Comparison of ENCODE assay signal across 12 cellular contexts in the genomic region with DNA sequence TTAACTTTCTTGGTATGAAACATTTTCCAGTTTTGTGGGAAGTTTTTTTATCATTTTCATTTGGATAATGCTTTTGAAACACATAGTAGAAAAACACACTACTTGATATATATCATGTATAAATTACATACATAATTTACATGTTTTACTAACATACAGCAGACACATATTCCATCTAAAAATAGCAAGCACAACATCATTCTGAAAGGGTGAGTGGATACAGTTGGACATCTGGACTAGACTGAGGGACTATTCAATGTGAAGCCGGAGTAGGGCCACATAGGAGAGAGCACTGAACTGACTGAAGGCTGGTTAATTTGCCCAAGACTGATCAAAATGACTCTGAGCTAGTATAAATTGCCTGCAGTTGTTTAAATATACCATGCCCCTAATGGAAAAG. TPM values are rescaled to one million over a fixed set of nuclear protein-coding genes. Genes with fewer than 3 reads are reported as not detected.
DNase-seq lines count a peak whose midpoint lies in the region; ATAC-seq and TF ChIP-seq lines count a peak whose summit lies in the region.
"Had no signal": no experiment of that assay in that cellular context is flagged by ENCODE, and none has a peak within 500 bp of the region (broad histone marks: within the 10 kb centered on the region; RNA-seq: fewer than 3 reads in every experiment).

No MANE protein-coding gene starts in this region.

- no CpG with 5 or more reads among the region's 1 CpG for WGBS in mesendoderm (ENCODE audit: extremely low coverage, insufficient coverage, low lambda C conversion rate)

- no peaks in the 10 kb centered on the region for H3K9me3 ChIP-seq in DOHH2 (ENCODE audit: control insufficient read depth, insufficient read depth, low read length)
- H3K9me3 ChIP-seq in SJCRH30 (replicated peaks) = no peaks in the 10 kb centered on the region
- H3K9me3 ChIP-seq: prostate gland had no signal

- H3K27me3 ChIP-seq in DOHH2 (ENCODE audit: control insufficient read depth, low read length) (no peaks in the 10 kb centered on the region), SJCRH30 (no peaks in the 10 kb centered on the region), mesendoderm (ENCODE audit: insufficient read depth, low read length, poor library complexity) (peaks cover 14% of the 10 kb centered on the region)

- H2BK120ac ChIP-seq in mesendoderm (ENCODE audit: low read depth, low read length) = no peak overlapping the region

- H3K79me1 ChIP-seq in mesendoderm (ENCODE audit: low read length) = no peaks in the 10 kb centered on the region

- no peak overlapping the region for H3K4ac ChIP-seq in mesendoderm (ENCODE audit: low read depth, low read length)

- H3K4me1 ChIP-seq in DOHH2 (ENCODE audit: control insufficient read depth, low read length) (peaks cover 34% of the 10 kb centered on the region), SJCRH30 (peaks cover 22% of the 10 kb centered on the region), mesendoderm (ENCODE audit: control insufficient read depth, low read depth, low read length) (no peaks in the 10 kb centered on the region)
- H3K4me1 ChIP-seq: prostate gland had no signal

- no peak for TF ChIP-seq CTCF in DOHH2 (IDR thresholded peaks at IDR 0.05; ENCODE audit: low read depth, low read length, poor library complexity, severe bottlenecking)

- no peak overlapping the region for H2BK15ac ChIP-seq in mesendoderm (replicated peaks; ENCODE audit: low read depth)

- ATAC-seq in GM21381 (IDR thresholded peaks at IDR 0.05; ENCODE audit: unreplicated experiment) = no peak
- no peak for ATAC-seq in activated T-helper 17 cell treated with anti-CD3 and anti-CD28 coated beads, Interleukin-2, amount 50 U/mL, for 72 hours (replicated peaks)
- ATAC-seq: left ventricle myocardium superior had no signal

- H4K20me1 ChIP-seq in DOHH2 (ENCODE audit: control insufficient read depth, insufficient read depth, low read depth, low read length) = peaks cover 3% of the 10 kb centered on the region; the same call in 1 of the 2 replicates

- no peak overlapping the region for H2AK5ac ChIP-seq in mesendoderm (ENCODE audit: low read length)

- H3K4me1 Mint-ChIP-seq in activated T-helper 17 cell treated with anti-CD3 and anti-CD28 coated beads, Interleukin-2, amount 50 U/mL, for 72 hours = peaks cover 10% of the 10 kb centered on the region
- H3K4me1 Mint-ChIP-seq in activated naive CD4-positive, alpha-beta T cell treated with anti-CD3 and anti-CD28 coated beads, Interleukin-2, amount 10 ng/mL, durations not matched to agents 7 days and 5 days = peaks cover 17% of the 10 kb centered on the region

- H3K4me3 ChIP-seq in DOHH2 (ENCODE audit: low read length) (no peak overlapping the region), SJCRH30 (no peak overlapping the region), mesendoderm (ENCODE audit: low read length) (no peak overlapping the region)
- H3K4me3 ChIP-seq: prostate gland had no signal

- H3K56ac ChIP-seq in mesendoderm (ENCODE audit: low read length) = no peak overlapping the region

- H3K4me2 ChIP-seq in DOHH2 (ENCODE audit: low read length) = peak overlapping the region; percentile 20
- no peak overlapping the region for H3K4me2 ChIP-seq in mesendoderm (ENCODE audit: low read length)

- H3K36me3 Mint-ChIP-seq in activated T-helper 17 cell treated with anti-CD3 and anti-CD28 coated beads, Interleukin-2, amount 50 U/mL, for 72 hours (ENCODE audit: low read depth) = no peaks in the 10 kb centered on the region
- H3K36me3 Mint-ChIP-seq in activated naive CD4-positive, alpha-beta T cell treated with anti-CD3 and anti-CD28 coated beads, Interleukin-2, amount 10 ng/mL, durations not matched to agents 7 days and 5 days = peaks cover 9% of the 10 kb centered on the region
- H3K36me3 Mint-ChIP-seq: activated CD4-positive, alpha-beta memory T cell treated with anti-CD3 and anti-CD28 coated beads for 36 hours had no signal

- H3K79me2 ChIP-seq in DOHH2 (ENCODE audit: control insufficient read depth, low read length) (peaks cover 99% of the 10 kb centered on the region), mesendoderm (ENCODE audit: control insufficient read depth, insufficient read depth, low read length) (no peaks in the 10 kb centered on the region)

- CTCF ChIA-PET in activated naive CD4-positive, alpha-beta T cell treated with anti-CD3 and anti-CD28 coated beads, Interleukin-2, amount 10 ng/mL, durations not matched to agents 7 days and 5 days (lab: Charles Lee) = no interaction called here

- no peak overlapping the region for H3K4me3 Mint-ChIP-seq in activated T-helper 17 cell treated with anti-CD3 and anti-CD28 coated beads, Interleukin-2, amount 50 U/mL, for 72 hours
- no peak overlapping the region for H3K4me3 Mint-ChIP-seq in activated naive CD4-positive, alpha-beta T cell treated with anti-CD3 and anti-CD28 coated beads, Interleukin-2, amount 10 ng/mL, durations not matched to agents 7 days and 5 days
- H3K4me3 Mint-ChIP-seq: activated CD4-positive, alpha-beta memory T cell treated with anti-CD3 and anti-CD28 coated beads for 36 hours had no signal

- H3K18ac ChIP-seq in mesendoderm (ENCODE audit: low read length) = no peak overlapping the region

- peaks cover 4% of the 10 kb centered on the region for H3K27me3 Mint-ChIP-seq in activated T-helper 17 cell treated with anti-CD3 and anti-CD28 coated beads, Interleukin-2, amount 50 U/mL, for 72 hours
- H3K27me3 Mint-ChIP-seq in activated naive CD4-positive, alpha-beta T cell treated with anti-CD3 and anti-CD28 coated beads, Interleukin-2, amount 10 ng/mL, durations not matched to agents 7 days and 5 days = peaks cover 36% of the 10 kb centered on the region

- H3K36me3 ChIP-seq in DOHH2 (ENCODE audit: control insufficient read depth, low read length) (peaks cover 27% of the 10 kb centered on the region), SJCRH30 (no peaks in the 10 kb centered on the region), mesendoderm (ENCODE audit: control insufficient read depth, insufficient read depth, low read length) (no peaks in the 10 kb centered on the region)
- H3K36me3 ChIP-seq: prostate gland had no signal

- no peaks in the 10 kb centered on the region for H3K9me3 Mint-ChIP-seq in activated T-helper 17 cell treated with anti-CD3 and anti-CD28 coated beads, Interleukin-2, amount 50 U/mL, for 72 hours
- H3K9me3 Mint-ChIP-seq in activated naive CD4-positive, alpha-beta T cell treated with anti-CD3 and anti-CD28 coated beads, Interleukin-2, amount 10 ng/mL, durations not matched to agents 7 days and 5 days = no peaks in the 10 kb centered on the region
- H3K9me3 Mint-ChIP-seq: activated CD4-positive, alpha-beta memory T cell treated with anti-CD3 and anti-CD28 coated beads for 36 hours had no signal

- H3K9ac ChIP-seq in mesendoderm (ENCODE audit: low read length) = no peak overlapping the region

- no peak overlapping the region for H3K23ac ChIP-seq in mesendoderm (ENCODE audit: low read length)

- H4K5ac ChIP-seq in mesendoderm (ENCODE audit: low read length) = no peak overlapping the region

- H4K8ac ChIP-seq in mesendoderm (ENCODE audit: low read depth, low read length) = no peak overlapping the region

- DNase-seq in NCI-H1417 (lab: John Stamatoyannopoulos, UW) = peak; percentile 41 to 92 (median 60)
- DNase-seq in SJCRH30 = peak; percentile 11 to 62
- peak; percentile 76 for DNase-seq in myocyte (ENCODE audit: low read depth)
- no peak for DNase-seq in mesendoderm
- DNase-seq in activated naive CD4-positive, alpha-beta T cell treated with anti-CD3 and anti-CD28 coated beads, Interleukin-2, amount 10 ng/mL, durations not matched to agents 7 days and 5 days = no peak
- DNase-seq: activated CD4-positive, alpha-beta memory T cell treated with anti-CD3 and anti-CD28 coated beads for 36 hours; left ventricle myocardium superior had no signal

- 0 out of 2 replicates have a peak, but pooled peaks cover 2% of the 10 kb centered on the region for H3F3A ChIP-seq in DOHH2 (ENCODE audit: control insufficient read depth, insufficient read depth)

- H3K27ac Mint-ChIP-seq in activated T-helper 17 cell treated with anti-CD3 and anti-CD28 coated beads, Interleukin-2, amount 50 U/mL, for 72 hours = no peak overlapping the region
- no peak overlapping the region for H3K27ac Mint-ChIP-seq in activated naive CD4-positive, alpha-beta T cell treated with anti-CD3 and anti-CD28 coated beads, Interleukin-2, amount 10 ng/mL, durations not matched to agents 7 days and 5 days
- H3K27ac Mint-ChIP-seq: activated CD4-positive, alpha-beta memory T cell treated with anti-CD3 and anti-CD28 coated beads for 36 hours had no signal

- H3K9me2 ChIP-seq in DOHH2 (replicated peaks; ENCODE audit: control insufficient read depth, low read length) = no peaks in the 10 kb centered on the region

- H2BK5ac ChIP-seq in mesendoderm (ENCODE audit: low read length) = no peak overlapping the region

- no peak overlapping the region for H3K27ac ChIP-seq in DOHH2 (ENCODE audit: low read depth, low read length)
- peak overlapping the region; percentile 99; the same call in 1 of the 2 replicates for H3K27ac ChIP-seq in SJCRH30
- no peak overlapping the region for H3K27ac ChIP-seq in mesendoderm (ENCODE audit: low read depth, low read length)

RNA-seq across cellular contexts. Expression of gene CDKN2C, which starts 11.7 kb away (rescaled TPM):
- total RNA-seq in SJCRH30 (2014; rRNA removed; shearing (Covaris generic)) = 66.6 and 71.1 TPM in 2 replicates
- total RNA-seq in myocyte = 17.8 and 27.7 TPM in 2 replicates
- polyA plus RNA-seq in myocyte (2012) = 10.6 TPM
- polyA plus RNA-seq in mesendoderm (2013, experiment 1 of 2) = 0.10 TPM
- polyA plus RNA-seq in mesendoderm (2013, experiment 2 of 2) = 0.03 TPM
- 10 to 100 TPM in 1 of 2 donors, 1 to 10 TPM in 1; 8.3 to 16.2 TPM for total RNA-seq in activated T-helper 17 cell treated with anti-CD3 and anti-CD28 coated beads, Interleukin-2, amount 50 U/mL, for 72 hours
- total RNA-seq: H1 had no signal
- polyA plus RNA-seq: H1 had no signal

RNA-seq across cellular contexts. Expression of gene FAF1, which starts 21.7 kb away (rescaled TPM):
- 124 and 126 TPM in 2 replicates for total RNA-seq in SJCRH30 (2014; rRNA removed; shearing (Covaris generic))
- total RNA-seq in myocyte = 48.5 and 60.2 TPM in 2 replicates
- polyA plus RNA-seq in myocyte (2012) = 37.0 TPM
- 30.1 TPM for polyA plus RNA-seq in mesendoderm (2013, experiment 1 of 2)
- polyA plus RNA-seq in mesendoderm (2013, experiment 2 of 2) = 30.7 TPM
- 10 to 100 TPM; 55.5 to 69.7 TPM for total RNA-seq in activated T-helper 17 cell treated with anti-CD3 and anti-CD28 coated beads, Interleukin-2, amount 50 U/mL, for 72 hours

Comparison
In these comparisons a context has a peak if more than half of its experiments do, and no peak if none do; other contexts are left out.
1. DNase-seq: peak in NCI-H1417 (3 of 3), SJCRH30 (2 of 2) and myocyte (single experiment); none in mesendoderm (single experiment) and activated naive CD4-positive, alpha-beta T cell treated with anti-CD3 and anti-CD28 coated beads, Interleukin-2, amount 10 ng/mL, durations not matched to agents 7 days and 5 days (single experiment).